ENCODE assay signal across 8 cellular contexts in genomic region chr10:17023386-17024298, GRCh38.
DNase-seq lines count a peak whose midpoint lies in the region; ATAC-seq, FAIRE-seq and TF ChIP-seq lines count a peak whose summit lies in the region.

No MANE protein-coding gene starts in this region.

- H3K4me3 ChIP-seq in adrenal gland: no peak overlapping the region
- no peak overlapping the region for H3K4me3 ChIP-seq in iPS-18a (ENCODE audit: low read length)

- H3K27me3 ChIP-seq in adrenal gland (no peaks in the 10 kb centered on the region), iPS-18a (ENCODE audit: control insufficient read depth, insufficient read depth, low read length) (no peaks in the 10 kb centered on the region)

- H3K4me1 ChIP-seq in adrenal gland (replicated peaks in 1 of 2) (peaks cover 0 to 18% of the 10 kb centered on the region in 2 donors), iPS-18a (ENCODE audit: control insufficient read depth, low read depth, low read length) (peaks cover 33% of the 10 kb centered on the region)

- peak; percentile 27 for DNase-seq in 8988T
- peak; percentile 46 for DNase-seq in GM19239 (ENCODE audit: insufficient read length, low spot score)
- DNase-seq in T follicular helper cell (ENCODE audit: low read depth): peak; percentile 71
- DNase-seq in adrenal gland: peak in 6 of 7 donors; percentile 56 to 84 (median 71)
- peak; percentile 86 for DNase-seq in stimulated activated CD4-positive, alpha-beta T cell treated with anti-CD3 and anti-CD28 coated beads, Interleukin-4, amount 100 ng/mL, for 24 hours
- DNase-seq in NCI-H345 treated with DMSO at 0.1 percent for 48 hours (lab: John Stamatoyannopoulos, UW; ENCODE audit: unreplicated experiment): no peak

- WGBS in adrenal gland, 4 donors: 39 to 57% (median 49%) methylated on average over 13 of the region's 13 CpGs

- intact Hi-C loops in adrenal gland (cut with DNase I): loop anchor here in 1 of 2 donors (10.0 kb wide), 1 partner anchor 171 kb away; no protein-coding TSS in a partner anchor

- TF ChIP-seq CTCF in adrenal gland (IDR thresholded peaks at IDR 0.05): no peak

- peak; percentile 94 for ATAC-seq in HG03432 (IDR thresholded peaks at IDR 0.05; ENCODE audit: unreplicated experiment)

- peak overlapping the region in 3 of 5 donors; percentile 1 to 37 (median 36) for H3K27ac ChIP-seq in adrenal gland
- H3K27ac ChIP-seq in iPS-18a (ENCODE audit: low read length): no peak overlapping the region

- no peaks in the 10 kb centered on the region for H3K36me3 ChIP-seq in adrenal gland (replicated peaks in 1 of 2)
- no peaks in the 10 kb centered on the region for H3K36me3 ChIP-seq in iPS-18a (ENCODE audit: control insufficient read depth, low read depth, low read length)

- H3K9ac ChIP-seq in iPS-18a (ENCODE audit: low read length): peak overlapping the region; percentile 16

- FAIRE-seq in GM19239 (lab: Jason Lieb, UNC): peak; percentile 68

- peak in 1 of 2 donors; percentile 58 for TF ChIP-seq POLR2A in adrenal gland (IDR thresholded peaks at IDR 0.05)

- H3K9me3 ChIP-seq in adrenal gland (replicated peaks in 1 of 3) (no peaks in the 10 kb centered on the region), iPS-18a (ENCODE audit: control insufficient read depth, low read depth, low read length) (no peaks in the 10 kb centered on the region)
